ENCODE assay signal across 1 cellular context in genomic region chr17:48542114-48542955, GRCh38.
TF ChIP-seq lines count a peak whose summit lies in the region.

No MANE protein-coding gene starts in this region.

TF ChIP-seq in K562, 482 proteins besides CTCF, POLR2A, EP300 and RAD21:
- no peak for TF ChIP-seq XRCC5 (IDR thresholded peaks at IDR 0.05; ENCODE audit: low read depth, low read length)
- TF ChIP-seq ERF (CRISPR knock-in tag; IDR thresholded peaks at IDR 0.05), result 0 out of 2 replicates have a peak, but pooled peaks have one; percentile 57
- TF ChIP-seq ZBED1 (IDR thresholded peaks at IDR 0.05), result no peak
- peak in 1 of 3 experiments; percentile 40 for TF ChIP-seq YY1 (IDR thresholded peaks at IDR 0.05; ENCODE audit: borderline replicate concordance in 1 of 3, control insufficient read depth in 1 of 3, extremely low read depth in 1 of 3, insufficient read depth in 3 of 3, insufficient read length in 1 of 3, insufficient replicate concordance in 2 of 3, low read depth in 1 of 3, low read length in 2 of 3)
- peak; percentile 66 to 78 for TF ChIP-seq AFF1 (IDR thresholded peaks at IDR 0.05; ENCODE audit: low read depth in 1 of 2, partially characterized antibody in 2 of 2)
- TF ChIP-seq ZBTB7A (IDR thresholded peaks at IDR 0.05; ENCODE audit: borderline replicate concordance, control insufficient read depth, low read depth, low read length), result peak; percentile 11; the same call in 1 of the 2 replicates
- TF ChIP-seq SUPT5H (IDR thresholded peaks at IDR 0.05), result 0 out of 2 replicates have a peak, but pooled peaks have one; percentile 3
- peak; percentile 9; the same call in 1 of the 2 replicates for TF ChIP-seq NCOR1 (IDR thresholded peaks at IDR 0.05)
- no peak for TF ChIP-seq KDM4B (IDR thresholded peaks at IDR 0.05; ENCODE audit: borderline replicate concordance in 2 of 2, low read depth in 1 of 2)
- TF ChIP-seq FOXK1 (CRISPR knock-in tag; IDR thresholded peaks at IDR 0.05; ENCODE audit: borderline replicate concordance), result no peak
- TF ChIP-seq BRD4 (IDR thresholded peaks at IDR 0.05), result 0 out of 2 replicates have a peak, but pooled peaks have one; percentile 15
- no peak for TF ChIP-seq ZNF146 (CRISPR knock-in tag; IDR thresholded peaks at IDR 0.05; ENCODE audit: unreplicated experiment)
- TF ChIP-seq POLR2B (IDR thresholded peaks at IDR 0.05; ENCODE audit: low read depth, partially characterized antibody), result no peak
- TF ChIP-seq RB1 (IDR thresholded peaks at IDR 0.05; ENCODE audit: low read depth), result no peak
- peak; percentile 7 for TF ChIP-seq TBP (optimal IDR thresholded peaks at IDR 0.05; ENCODE audit: low read depth, low read length)
- TF ChIP-seq ZNF584 (CRISPR knock-in tag; IDR thresholded peaks at IDR 0.05; ENCODE audit: low read depth), result 0 out of 2 replicates have a peak, but pooled peaks have one; percentile 58
- 0 out of 2 replicates have a peak, but pooled peaks have one; percentile 7 for TF ChIP-seq USF2 (CRISPR knock-in tag; IDR thresholded peaks at IDR 0.05)
- peak; percentile 69 for TF ChIP-seq RBFOX2 (IDR thresholded peaks at IDR 0.05; ENCODE audit: low read depth, low read length)
- no peak for TF ChIP-seq KAT2B (IDR thresholded peaks at IDR 0.05; ENCODE audit: low read depth, low read length)
- 0 out of 4 replicates have a peak, but pooled peaks of 1 of the 2 experiments have one; percentile 5 for TF ChIP-seq HDAC1 (IDR thresholded peaks at IDR 0.05)
- TF ChIP-seq ZFX (CRISPR knock-in tag; IDR thresholded peaks at IDR 0.05), result peak; percentile 53
- TF ChIP-seq SIN3B (IDR thresholded peaks at IDR 0.05; ENCODE audit: low read depth), result no peak
- no peak for TF ChIP-seq FOXM1 (IDR thresholded peaks at IDR 0.05; ENCODE audit: low read depth)
- TF ChIP-seq FOXM1 (CRISPR knock-in tag; IDR thresholded peaks at IDR 0.05; ENCODE audit: low read depth), result no peak
- TF ChIP-seq ZSCAN29 (IDR thresholded peaks at IDR 0.05), result no peak
- TF ChIP-seq NBN (IDR thresholded peaks at IDR 0.05; ENCODE audit: low read depth), result no peak
- 0 out of 2 replicates have a peak, but pooled peaks have one; percentile 26 for TF ChIP-seq PML (IDR thresholded peaks at IDR 0.05; ENCODE audit: low read length)
- peak; percentile 59 for TF ChIP-seq POLR2G (IDR thresholded peaks at IDR 0.05; ENCODE audit: low read depth, low read length)
- TF ChIP-seq ZFP1 (CRISPR knock-in tag; IDR thresholded peaks at IDR 0.05), result 0 out of 2 replicates have a peak, but pooled peaks have one; percentile 43
- peak; percentile 30; the same call in 1 of the 2 replicates for TF ChIP-seq CBX1 (IDR thresholded peaks at IDR 0.05; ENCODE audit: low read depth)
- no peak for TF ChIP-seq JUND (IDR thresholded peaks at IDR 0.05; ENCODE audit: borderline replicate concordance, low read depth, low read length)
- TF ChIP-seq JUND (tag; IDR thresholded peaks at IDR 0.05; ENCODE audit: borderline replicate concordance, low read depth, low read length), result no peak
- TF ChIP-seq POLR2AphosphoS5 (IDR thresholded peaks at IDR 0.05; ENCODE audit: control insufficient read depth, insufficient read depth, low read depth, low read length), result peak; percentile 21; the same call in 1 of the 2 replicates
- TF ChIP-seq ID3 (CRISPR knock-in tag; IDR thresholded peaks at IDR 0.05), result no peak
- TF ChIP-seq ID3 (tag; IDR thresholded peaks at IDR 0.05), result 0 out of 2 replicates have a peak, but pooled peaks have one; percentile 20
- 0 out of 2 replicates have a peak, but pooled peaks have one; percentile 3 for TF ChIP-seq EP400 (IDR thresholded peaks at IDR 0.05)
- 0 out of 2 replicates have a peak, but pooled peaks have one; percentile 42 for TF ChIP-seq ZNF592 (IDR thresholded peaks at IDR 0.05)
- no peak for TF ChIP-seq PCBP1 (IDR thresholded peaks at IDR 0.05; ENCODE audit: low read depth, low read length, poor library complexity, severe bottlenecking)
- TF ChIP-seq KDM5B (IDR thresholded peaks at IDR 0.05; ENCODE audit: insufficient replicate concordance, low read depth, low read length), result peak; percentile 37
- peak; percentile 16; the same call in 1 of the 2 replicates for TF ChIP-seq TAF7 (tag; IDR thresholded peaks at IDR 0.05)
- TF ChIP-seq SIN3A (IDR thresholded peaks at IDR 0.05; ENCODE audit: borderline replicate concordance in 2 of 2, control insufficient read depth in 1 of 2, low read depth in 2 of 2, low read length in 2 of 2), result peak in 1 of 2 experiments; percentile 27; a peak in 1 of 4 replicates
- peak; percentile 90 to 93 for TF ChIP-seq MLLT1 (IDR thresholded peaks at IDR 0.05)
- no peak for TF ChIP-seq ZNF280A (IDR thresholded peaks at IDR 0.05; ENCODE audit: low read depth, partially characterized antibody)
- peak; percentile 30 for TF ChIP-seq TAF9B (IDR thresholded peaks at IDR 0.05; ENCODE audit: partially characterized antibody)
- no peak for TF ChIP-seq ATF1 (CRISPR knock-in tag; IDR thresholded peaks at IDR 0.05)
- TF ChIP-seq ATF1 (tag; IDR thresholded peaks at IDR 0.05), result 0 out of 2 replicates have a peak, but pooled peaks have one; percentile 2
- peak; percentile 81; the same call in 1 of the 2 replicates for TF ChIP-seq SRSF3 (IDR thresholded peaks at IDR 0.05; ENCODE audit: insufficient read depth, low read length)
- no peak for TF ChIP-seq ZNF224 (CRISPR knock-in tag; IDR thresholded peaks at IDR 0.05)
- 0 out of 2 replicates have a peak, but pooled peaks have one; percentile 43 for TF ChIP-seq PHF21A (IDR thresholded peaks at IDR 0.05; ENCODE audit: borderline replicate concordance, low read depth)
- no peak for TF ChIP-seq HNRNPLL (IDR thresholded peaks at IDR 0.05; ENCODE audit: low read depth, low read length, poor library complexity, severe bottlenecking)
- TF ChIP-seq UBTF (IDR thresholded peaks at IDR 0.05; ENCODE audit: borderline replicate concordance in 1 of 2, low read depth in 2 of 2, low read length in 2 of 2), result peak in 1 of 2 experiments; percentile 50; a peak in 2 of 4 replicates
- peak; percentile 29; the same call in 1 of the 2 replicates for TF ChIP-seq PHF8 (IDR thresholded peaks at IDR 0.05; ENCODE audit: borderline replicate concordance, low read length)
- TF ChIP-seq GABPA (tag; conservative IDR thresholded peaks at IDR 0.05; ENCODE audit: low read depth), result peak; percentile 20; the same call in 1 of the 2 replicates
- no peak for TF ChIP-seq DIDO1 (tag; IDR thresholded peaks at IDR 0.05; ENCODE audit: low read depth)
- TF ChIP-seq CREB1 (IDR thresholded peaks at IDR 0.05), result 0 out of 2 replicates have a peak, but pooled peaks have one; percentile 10
- no peak for TF ChIP-seq CREB1 (CRISPR knock-in tag; IDR thresholded peaks at IDR 0.05)
TF ChIP-seq in K562: peak in this region for 33.
